ENCODE assay signal across 9 cellular contexts in the genomic region with DNA sequence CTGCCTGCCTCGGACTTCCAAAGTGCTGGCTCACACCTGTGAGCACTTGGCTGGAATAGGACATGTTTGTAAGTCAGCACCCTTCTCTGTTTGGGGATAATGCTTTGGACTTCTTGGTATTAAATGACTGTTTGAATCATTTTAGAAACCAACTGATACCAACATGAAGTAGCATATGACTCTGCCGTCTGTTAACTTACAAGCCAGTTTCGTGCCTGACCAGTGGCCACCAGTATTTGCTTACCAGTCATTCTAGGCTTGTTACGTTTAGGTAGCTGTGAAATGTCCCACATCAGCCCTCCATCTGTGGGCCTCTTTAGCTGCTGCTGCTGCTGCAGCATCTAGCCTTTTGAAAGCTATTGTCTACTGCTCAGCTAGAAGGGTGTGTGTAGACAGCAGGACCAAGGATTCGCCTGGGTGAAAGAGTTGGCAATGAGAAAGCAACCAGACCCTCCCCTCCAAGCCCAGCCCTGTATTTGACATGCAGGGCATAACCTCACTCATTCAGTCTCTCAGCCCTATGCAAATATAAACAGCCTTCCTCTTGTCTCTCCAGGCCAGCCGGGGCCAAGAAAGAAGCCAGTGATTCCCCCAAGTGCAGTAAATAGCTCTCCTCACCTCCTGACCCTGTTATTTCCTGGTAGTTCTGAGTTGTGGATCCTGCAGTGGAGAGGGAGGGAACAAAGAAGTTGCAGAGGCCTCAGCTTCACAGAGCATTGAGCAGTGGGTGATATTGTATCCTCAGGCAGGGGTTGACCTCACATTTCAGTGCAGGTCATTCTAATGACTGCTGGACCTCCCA. TPM values are rescaled to one million over a fixed set of nuclear protein-coding genes. Genes with fewer than 3 reads are reported as not detected.
DNase-seq lines count a peak whose midpoint lies in the region; ATAC-seq and TF ChIP-seq lines count a peak whose summit lies in the region.
"Had no signal": no experiment of that assay in that cellular context is flagged by ENCODE, and none has a peak within 500 bp of the region (broad histone marks: within the 10 kb centered on the region; RNA-seq: fewer than 3 reads in every experiment).

No MANE protein-coding gene starts in this region.

- peaks cover 7% of the 10 kb centered on the region for H3F3A ChIP-seq in smooth muscle cell (ENCODE audit: low read depth)

- no peaks in the 10 kb centered on the region for H3K36me3 Mint-ChIP-seq in immature natural killer cell

- TF ChIP-seq POLR2A in thyroid gland (IDR thresholded peaks at IDR 0.05), result no peak

- H3K36me3 ChIP-seq in thyroid gland (no peaks in the 10 kb centered on the region), smooth muscle cell (ENCODE audit: low read depth) (no peaks in the 10 kb centered on the region)

- peaks cover 0 to 1% (median 1%) of the 10 kb centered on the region in 3 donors for H3K27me3 Mint-ChIP-seq in immature natural killer cell (ENCODE audit: low read depth in 3 of 3)

- no peaks in the 10 kb centered on the region for H3K9me3 ChIP-seq in thyroid gland
- H3K9me3 ChIP-seq in smooth muscle cell (replicated peaks; ENCODE audit: low read depth), result no peaks in the 10 kb centered on the region

- peak; percentile 22 for DNase-seq in NCI-H510A treated with DMSO at 0.1 percent for 48 hours (lab: John Stamatoyannopoulos, UW)
- no peak for DNase-seq in NCI-H510A (lab: John Stamatoyannopoulos, UW)
- DNase-seq in T1000 (lab: John Stamatoyannopoulos, UW), result peak; percentile 37
- DNase-seq in immature natural killer cell, result no peak
- DNase-seq in thyroid gland, result peak; percentile 20 to 33
- DNase-seq in smooth muscle cell (lab: John Stamatoyannopoulos, UW; ENCODE audit: unreplicated experiment), result no peak
- no peak for DNase-seq in NCI-H2171 (lab: John Stamatoyannopoulos, UW)

- no peak overlapping the region for H3K4me3 ChIP-seq in thyroid gland (replicated peaks in 1 of 3)
- no peak overlapping the region for H3K4me3 ChIP-seq in smooth muscle cell

- H3K9me3 Mint-ChIP-seq in immature natural killer cell, result no peaks in the 10 kb centered on the region

- H3K27me3 ChIP-seq in thyroid gland, result no peaks in the 10 kb centered on the region
- H3K27me3 ChIP-seq in smooth muscle cell (ENCODE audit: low read depth), result no peaks in the 10 kb centered on the region

- intact Hi-C loops in thyroid gland (cut with DNase I), result no loop called here

- no peak overlapping the region for H3K4me2 ChIP-seq in smooth muscle cell

- no peak overlapping the region for H2AFZ ChIP-seq in smooth muscle cell (ENCODE audit: low read depth)
- H2AFZ ChIP-seq: parathyroid adenoma had no signal

- H4K20me1 ChIP-seq in smooth muscle cell (ENCODE audit: low read depth), result peaks cover 93% of the 10 kb centered on the region

- peaks cover 82% of the 10 kb centered on the region for H3K79me2 ChIP-seq in smooth muscle cell (ENCODE audit: low read depth)

- H3K9ac ChIP-seq in smooth muscle cell (ENCODE audit: low read depth), result no peak overlapping the region
- H3K9ac ChIP-seq: parathyroid adenoma had no signal

- H3K4me3 Mint-ChIP-seq in immature natural killer cell, result no peak overlapping the region

- H3K27ac ChIP-seq in thyroid gland (peak overlapping the region in 1 of 3 donors; percentile 27), smooth muscle cell (ENCODE audit: low read depth) (no peak overlapping the region)
- H3K27ac ChIP-seq: parathyroid adenoma had no signal

- 61% methylated on average over 6 of the region's 6 CpGs for WGBS in thyroid gland, 2 donors
- 65% methylated on average over 6 of the region's 6 CpGs for WGBS in smooth muscle cell (ENCODE audit: low lambda C conversion rate)

- peak overlapping the region in 5 of 6 donors; percentile 7 to 43 (median 20) for H3K27ac Mint-ChIP-seq in immature natural killer cell

- H3K4me1 Mint-ChIP-seq in immature natural killer cell, result peaks cover 38 to 72% of the 10 kb centered on the region in 2 donors

- TF ChIP-seq CTCF in thyroid gland (IDR thresholded peaks at IDR 0.05) (no peak), smooth muscle cell (IDR thresholded peaks at IDR 0.05; ENCODE audit: borderline replicate concordance, insufficient read depth, poor library complexity, severe bottlenecking) (no peak)

- H3K4me1 ChIP-seq in thyroid gland (peaks cover 19 to 20% of the 10 kb centered on the region in 2 donors), smooth muscle cell (ENCODE audit: low read depth) (peaks cover 24% of the 10 kb centered on the region)

- peak; percentile 84 for ATAC-seq in HG03064 (IDR thresholded peaks at IDR 0.05; ENCODE audit: low read depth, unreplicated experiment)

RNA-seq across cellular contexts. Expression of a gene that starts 51.0 kb away (rescaled TPM):
- polyA plus RNA-seq in immature natural killer cell, result 1 to 10 TPM; 2.1 to 4.7 (median 4.0) TPM
- total RNA-seq in thyroid gland, result 10 to 100 TPM; 17.5 to 22.2 (median 19.7) TPM
- 15.5 and 17.1 TPM in 2 replicates for total RNA-seq in smooth muscle cell
- 14.9 and 15.3 TPM in 2 replicates for polyA plus RNA-seq in smooth muscle cell

RNA-seq across cellular contexts. Expression of a gene that starts 51.1 kb away (rescaled TPM):
- polyA plus RNA-seq in immature natural killer cell (1,000 to 10,000 TPM; 2,712 to 5,031 (median 2,871) TPM), smooth muscle cell (1,471 and 1,491 TPM in 2 replicates)
- total RNA-seq in thyroid gland (1,000 to 10,000 TPM; 1,700 to 2,512 (median 2,310) TPM), smooth muscle cell (2,505 and 2,593 TPM in 2 replicates)

Comparison
In these comparisons a context has a peak if more than half of its experiments do, and no peak if none do; other contexts are left out.
1. DNase-seq: peak in NCI-H510A treated with DMSO at 0.1 percent for 48 hours (single experiment), T1000 (single experiment) and thyroid gland (2 of 2); none in NCI-H510A (single experiment), immature natural killer cell (0 of 3), smooth muscle cell (single experiment) and NCI-H2171 (single experiment).